11 cellular contexts compared by ENCODE assay signal in genomic region chr1:9281071-9281827, GRCh38. TPM values are rescaled to one million over a fixed set of nuclear protein-coding genes. Genes with fewer than 3 reads are reported as not detected.
A peak's percentile ranks its signal among the peaks of the same experiment; 100 is the strongest.
DNase-seq lines count a peak whose midpoint lies in the region; ATAC-seq, FAIRE-seq and TF ChIP-seq lines count a peak whose summit lies in the region.
"Had no signal": no experiment of that assay in that cellular context is flagged by ENCODE, and none has a peak within 500 bp of the region (broad histone marks: within the 10 kb centered on the region; RNA-seq: fewer than 3 reads in every experiment).

No MANE protein-coding gene starts in this region.

- H3K4me1 ChIP-seq in HEK293 (ENCODE audit: control insufficient read depth, insufficient read depth, low read length) (no peaks in the 10 kb centered on the region), kidney (ENCODE audit: control insufficient read depth in 1 of 2, insufficient read depth in 1 of 2, low read depth in 1 of 2, low read length in 2 of 2) (peaks cover 0 to 5% of the 10 kb centered on the region in 2 donors)
- H3K4me1 ChIP-seq: BE2C had no signal

- no peak for FAIRE-seq in kidney (lab: Jason Lieb, UNC)
- FAIRE-seq: islet of Langerhans had no signal

- H3K36me3 ChIP-seq in HEK293 (ENCODE audit: control insufficient read depth in 2 of 2, insufficient read depth in 1 of 2, low read length in 2 of 2) = no peaks in the 10 kb centered on the region
- H3K36me3 ChIP-seq in kidney (ENCODE audit: control insufficient read depth in 1 of 2, insufficient read depth in 2 of 2, low read length in 2 of 2) = no peaks in the 10 kb centered on the region
- H3K36me3 ChIP-seq: BE2C had no signal

- DNase-seq in AG08395 (ENCODE audit: low spot score) (peak; percentile 53), kidney (peak; percentile 59), GM13977 (ENCODE audit: low spot score) (no peak), CD1c-positive myeloid dendritic cell (ENCODE audit: extremely low spot score) (no peak)
- no peak for DNase-seq in activated CD4-positive, alpha-beta memory T cell treated with anti-CD3 and anti-CD28 coated beads for 36 hours
- DNase-seq: naive B cell had no signal

- intact Hi-C loops in kidney (cut with DNase I) = loop anchor here (10.0 kb wide), 1 partner anchor 174 kb away; no protein-coding TSS in a partner anchor
- intact Hi-C loops in activated CD4-positive, alpha-beta memory T cell treated with anti-CD3 and anti-CD28 coated beads for 36 hours (cut with micrococcal nuclease) = loop anchor here (2.0 kb wide), 1 partner anchor 14 kb away; no protein-coding TSS in a partner anchor

- H3K9ac ChIP-seq in kidney (ENCODE audit: low read length in 2 of 2) = no peak overlapping the region

- peaks cover 31% of the 10 kb centered on the region for H3K4me1 Mint-ChIP-seq in activated T-helper 17 cell treated with anti-CD3 and anti-CD28 coated beads, Interleukin-2, amount 50 U/mL, for 72 hours
- peaks cover 48% of the 10 kb centered on the region for H3K4me1 Mint-ChIP-seq in activated CD4-positive, alpha-beta memory T cell treated with anti-CD3 and anti-CD28 coated beads for 36 hours (ENCODE audit: low read depth)

- no peaks in the 10 kb centered on the region for H3K36me3 Mint-ChIP-seq in activated T-helper 17 cell treated with anti-CD3 and anti-CD28 coated beads, Interleukin-2, amount 50 U/mL, for 72 hours (ENCODE audit: low read depth)
- no peaks in the 10 kb centered on the region for H3K36me3 Mint-ChIP-seq in activated CD4-positive, alpha-beta memory T cell treated with anti-CD3 and anti-CD28 coated beads for 36 hours

- POLR2A ChIA-PET in HEK293 (lab: Yijun Ruan, JAX) = no interaction called here
- POLR2A ChIA-PET in activated CD4-positive, alpha-beta memory T cell treated with anti-CD3 and anti-CD28 coated beads for 36 hours (lab: Charles Lee) = interaction anchor here (1.3 kb wide), 1 partner anchor 148 kb away, joined by 4 read pairs; no protein-coding TSS in a partner anchor

- TF ChIP-seq CTCF in HEK293 (tag by site-specific recombination; IDR thresholded peaks at IDR 0.05) = no peak
- no peak for TF ChIP-seq CTCF in kidney (IDR thresholded peaks at IDR 0.05; ENCODE audit: borderline replicate concordance, extremely low read depth, insufficient read depth)
- TF ChIP-seq CTCF in GM13977 (IDR thresholded peaks at IDR 0.05; ENCODE audit: extremely low read depth, insufficient read depth, missing control alignments) = no peak

- H3K27ac Mint-ChIP-seq in activated T-helper 17 cell treated with anti-CD3 and anti-CD28 coated beads, Interleukin-2, amount 50 U/mL, for 72 hours = no peak overlapping the region
- no peak overlapping the region for H3K27ac Mint-ChIP-seq in activated CD4-positive, alpha-beta memory T cell treated with anti-CD3 and anti-CD28 coated beads for 36 hours

- no peaks in the 10 kb centered on the region for H3K27me3 Mint-ChIP-seq in activated T-helper 17 cell treated with anti-CD3 and anti-CD28 coated beads, Interleukin-2, amount 50 U/mL, for 72 hours
- peaks cover 8% of the 10 kb centered on the region for H3K27me3 Mint-ChIP-seq in activated CD4-positive, alpha-beta memory T cell treated with anti-CD3 and anti-CD28 coated beads for 36 hours

- H3K27ac ChIP-seq in HEK293 (ENCODE audit: extremely low read depth, low read depth, low read length) (no peak overlapping the region), kidney (ENCODE audit: low read depth in 2 of 2, low read length in 2 of 2) (no peak overlapping the region)

- peak overlapping the region; percentile 52 for H3K4me3 Mint-ChIP-seq in activated T-helper 17 cell treated with anti-CD3 and anti-CD28 coated beads, Interleukin-2, amount 50 U/mL, for 72 hours
- H3K4me3 Mint-ChIP-seq in activated CD4-positive, alpha-beta memory T cell treated with anti-CD3 and anti-CD28 coated beads for 36 hours = no peak overlapping the region

- H3K9me3 Mint-ChIP-seq in activated T-helper 17 cell treated with anti-CD3 and anti-CD28 coated beads, Interleukin-2, amount 50 U/mL, for 72 hours = no peaks in the 10 kb centered on the region
- peaks cover 14% of the 10 kb centered on the region for H3K9me3 Mint-ChIP-seq in activated CD4-positive, alpha-beta memory T cell treated with anti-CD3 and anti-CD28 coated beads for 36 hours

- no peaks in the 10 kb centered on the region for H3K9me3 ChIP-seq in HEK293 (ENCODE audit: control insufficient read depth, insufficient read depth, low read depth, low read length)
- peaks cover 0 to 8% of the 10 kb centered on the region in 2 donors for H3K9me3 ChIP-seq in kidney (ENCODE audit: control insufficient read depth in 1 of 2, low read length in 2 of 2)
- H3K9me3 ChIP-seq: BE2C had no signal

- no peak overlapping the region for H3K4me3 ChIP-seq in HEK293 (ENCODE audit: low read depth, low read length)
- H3K4me3 ChIP-seq in kidney (ENCODE audit: low read length in 2 of 2) = no peak overlapping the region

- in situ Hi-C loops in GM13977 (cut with MboI; ENCODE audit: low pct_unique_long_range_greater_than_20kb, low sequenced_read_pairs, unreplicated experiment) = loop anchor here (10.0 kb wide), 2 partner anchors 174 to 214 kb away; no protein-coding TSS in a partner anchor

- CTCF ChIA-PET in HEK293 (lab: Yijun Ruan, JAX) = interaction anchor here (0.5 to 1.1 kb wide), 12 partner anchors 8 to 259 kb away, joined by 3 to 8 read pairs (median 4); partner anchors contain the start of gene H6PD
- CTCF ChIA-PET in activated CD4-positive, alpha-beta memory T cell treated with anti-CD3 and anti-CD28 coated beads for 36 hours (lab: Charles Lee) = interaction anchor here (0.7 to 5.4 kb wide), 7 partner anchors 8 to 214 kb away, joined by 4 to 24 read pairs (median 5); no protein-coding TSS in a partner anchor

- no peak for ATAC-seq in activated T-helper 17 cell treated with anti-CD3 and anti-CD28 coated beads, Interleukin-2, amount 50 U/mL, for 72 hours (replicated peaks)
- ATAC-seq in HG03108 (IDR thresholded peaks at IDR 0.05; ENCODE audit: unreplicated experiment) = no peak

TF ChIP-seq in HEK293, 187 proteins besides CTCF, POLR2A, EP300 and RAD21:
- no peak for TF ChIP-seq SETDB1 (IDR thresholded peaks at IDR 0.05; ENCODE audit: insufficient read length, low read length)
- TF ChIP-seq ZNF768 (tag by site-specific recombination; IDR thresholded peaks at IDR 0.05) = 0 out of 2 replicates have a peak, but pooled peaks have one; percentile 9
- no peak for TF ChIP-seq ZNF146 (tag by site-specific recombination; IDR thresholded peaks at IDR 0.05)
- peak; percentile 30; the same call in 1 of the 2 replicates for TF ChIP-seq ZNF664 (tag by site-specific recombination; IDR thresholded peaks at IDR 0.05)
- no peak for TF ChIP-seq ZNF26 (tag by site-specific recombination; IDR thresholded peaks at IDR 0.05)

RNA-seq across cellular contexts. Expression of gene SPSB1, which starts 11.4 kb away (rescaled TPM):
- total RNA-seq in activated T-helper 17 cell treated with anti-CD3 and anti-CD28 coated beads, Interleukin-2, amount 50 U/mL, for 72 hours = 10 to 100 TPM in 1 of 2 donors, 1 to 10 TPM in 1; 8.1 to 14.4 TPM
- total RNA-seq in kidney = 25.9 TPM
- 12.7 TPM for polyA plus RNA-seq in kidney (ENCODE audit: insufficient read depth, low read depth, low replicate concordance)
- 10 to 100 TPM; 11.0 to 12.5 TPM for total RNA-seq in activated CD4-positive, alpha-beta memory T cell treated with anti-CD3 and anti-CD28 coated beads for 36 hours

RNA-seq across cellular contexts. Expression of gene H6PD, which starts 46.7 kb away (rescaled TPM):
- total RNA-seq in activated T-helper 17 cell treated with anti-CD3 and anti-CD28 coated beads, Interleukin-2, amount 50 U/mL, for 72 hours = 10 to 100 TPM in 1 of 2 donors, 1 to 10 TPM in 1; 9.3 to 12.8 TPM
- 64.3 TPM for total RNA-seq in kidney
- 5.7 TPM for polyA plus RNA-seq in kidney (ENCODE audit: insufficient read depth, low read depth, low replicate concordance)
- 10 to 100 TPM in 1 of 2 experiments, 1 to 10 TPM in 1; 9.3 to 10.4 TPM for total RNA-seq in activated CD4-positive, alpha-beta memory T cell treated with anti-CD3 and anti-CD28 coated beads for 36 hours

Comparison
In these comparisons a context has a peak if more than half of its experiments do, and no peak if none do; other contexts are left out.
1. DNase-seq: peak in AG08395 (single experiment) and kidney (single experiment); none in activated CD4-positive, alpha-beta memory T cell treated with anti-CD3 and anti-CD28 coated beads for 36 hours (single experiment), GM13977 (single experiment) and CD1c-positive myeloid dendritic cell (single experiment).